ENCODE assay signal across 2 cellular contexts in the genomic region with DNA sequence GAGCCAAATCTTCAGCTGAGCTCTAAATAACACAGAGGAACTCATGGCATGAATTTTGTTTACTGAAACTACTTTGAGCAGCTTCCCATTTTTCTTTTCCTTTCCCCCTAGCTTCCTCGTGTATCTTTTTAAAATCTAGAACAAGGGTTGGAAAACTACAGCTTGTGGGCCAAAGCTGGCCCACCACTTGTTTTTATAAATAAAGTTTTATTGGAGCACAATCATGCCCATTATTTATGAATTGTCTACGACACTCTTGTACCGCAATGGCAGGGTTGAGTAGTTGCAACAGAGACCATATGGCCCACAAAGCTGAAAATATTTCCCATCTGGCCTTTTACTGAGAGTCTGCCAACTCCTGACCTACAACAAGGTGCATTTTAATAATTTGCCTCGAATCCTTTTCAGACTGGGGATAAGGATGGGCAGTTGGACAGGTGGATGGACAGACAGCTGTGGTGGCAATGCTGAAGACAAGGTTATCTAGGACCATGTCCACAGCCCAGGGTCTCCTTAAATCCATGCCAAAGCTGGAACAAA.
A peak's percentile ranks its signal among the peaks of the same experiment; 100 is the strongest.
TF ChIP-seq lines count a peak whose summit lies in the region.

No MANE protein-coding gene starts in this region.

TF ChIP-seq in HepG2, 621 proteins besides CTCF, POLR2A, EP300 and RAD21:
- TF ChIP-seq, protein P1, sequence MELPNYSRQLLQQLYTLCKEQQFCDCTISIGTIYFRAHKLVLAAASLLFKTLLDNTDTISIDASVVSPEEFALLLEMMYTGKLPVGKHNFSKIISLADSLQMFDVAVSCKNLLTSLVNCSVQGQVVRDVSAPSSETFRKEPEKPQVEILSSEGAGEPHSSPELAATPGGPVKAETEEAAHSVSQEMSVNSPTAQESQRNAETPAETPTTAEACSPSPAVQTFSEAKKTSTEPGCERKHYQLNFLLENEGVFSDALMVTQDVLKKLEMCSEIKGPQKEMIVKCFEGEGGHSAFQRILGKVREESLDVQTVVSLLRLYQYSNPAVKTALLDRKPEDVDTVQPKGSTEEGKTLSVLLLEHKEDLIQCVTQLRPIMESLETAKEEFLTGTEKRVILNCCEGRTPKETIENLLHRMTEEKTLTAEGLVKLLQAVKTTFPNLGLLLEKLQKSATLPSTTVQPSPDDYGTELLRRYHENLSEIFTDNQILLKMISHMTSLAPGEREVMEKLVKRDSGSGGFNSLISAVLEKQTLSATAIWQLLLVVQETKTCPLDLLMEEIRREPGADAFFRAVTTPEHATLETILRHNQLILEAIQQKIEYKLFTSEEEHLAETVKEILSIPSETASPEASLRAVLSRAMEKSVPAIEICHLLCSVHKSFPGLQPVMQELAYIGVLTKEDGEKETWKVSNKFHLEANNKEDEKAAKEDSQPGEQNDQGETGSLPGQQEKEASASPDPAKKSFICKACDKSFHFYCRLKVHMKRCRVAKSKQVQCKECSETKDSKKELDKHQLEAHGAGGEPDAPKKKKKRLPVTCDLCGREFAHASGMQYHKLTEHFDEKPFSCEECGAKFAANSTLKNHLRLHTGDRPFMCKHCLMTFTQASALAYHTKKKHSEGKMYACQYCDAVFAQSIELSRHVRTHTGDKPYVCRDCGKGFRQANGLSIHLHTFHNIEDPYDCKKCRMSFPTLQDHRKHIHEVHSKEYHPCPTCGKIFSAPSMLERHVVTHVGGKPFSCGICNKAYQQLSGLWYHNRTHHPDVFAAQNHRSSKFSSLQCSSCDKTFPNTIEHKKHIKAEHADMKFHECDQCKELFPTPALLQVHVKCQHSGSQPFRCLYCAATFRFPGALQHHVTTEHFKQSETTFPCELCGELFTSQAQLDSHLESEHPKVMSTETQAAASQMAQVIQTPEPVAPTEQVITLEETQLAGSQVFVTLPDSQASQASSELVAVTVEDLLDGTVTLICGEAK (IDR thresholded peaks at IDR 0.05): peak; percentile 29; the same call in 1 of the 2 replicates
- TF ChIP-seq, protein P1 (CRISPR knock-in tag; IDR thresholded peaks at IDR 0.05): peak; percentile 91
- TF ChIP-seq ZC3H13 (CRISPR knock-in tag; IDR thresholded peaks at IDR 0.05) (peak; percentile 27; the same call in 1 of the 2 replicates), MAFG (CRISPR knock-in tag; IDR thresholded peaks at IDR 0.05) (no peak)
TF ChIP-seq in HepG2: peak in this region for 2.

TF ChIP-seq in K562, 482 proteins besides CTCF, POLR2A, EP300 and RAD21:
- TF ChIP-seq, protein P2, sequence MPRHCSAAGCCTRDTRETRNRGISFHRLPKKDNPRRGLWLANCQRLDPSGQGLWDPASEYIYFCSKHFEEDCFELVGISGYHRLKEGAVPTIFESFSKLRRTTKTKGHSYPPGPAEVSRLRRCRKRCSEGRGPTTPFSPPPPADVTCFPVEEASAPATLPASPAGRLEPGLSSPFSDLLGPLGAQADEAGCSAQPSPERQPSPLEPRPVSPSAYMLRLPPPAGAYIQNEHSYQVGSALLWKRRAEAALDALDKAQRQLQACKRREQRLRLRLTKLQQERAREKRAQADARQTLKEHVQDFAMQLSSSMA (CRISPR knock-in tag; IDR thresholded peaks at IDR 0.05): no peak
- TF ChIP-seq, protein P3, sequence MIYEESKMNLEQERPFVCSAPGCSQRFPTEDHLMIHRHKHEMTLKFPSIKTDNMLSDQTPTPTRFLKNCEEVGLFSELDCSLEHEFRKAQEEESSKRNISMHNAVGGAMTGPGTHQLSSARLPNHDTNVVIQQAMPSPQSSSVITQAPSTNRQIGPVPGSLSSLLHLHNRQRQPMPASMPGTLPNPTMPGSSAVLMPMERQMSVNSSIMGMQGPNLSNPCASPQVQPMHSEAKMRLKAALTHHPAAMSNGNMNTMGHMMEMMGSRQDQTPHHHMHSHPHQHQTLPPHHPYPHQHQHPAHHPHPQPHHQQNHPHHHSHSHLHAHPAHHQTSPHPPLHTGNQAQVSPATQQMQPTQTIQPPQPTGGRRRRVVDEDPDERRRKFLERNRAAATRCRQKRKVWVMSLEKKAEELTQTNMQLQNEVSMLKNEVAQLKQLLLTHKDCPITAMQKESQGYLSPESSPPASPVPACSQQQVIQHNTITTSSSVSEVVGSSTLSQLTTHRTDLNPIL (CRISPR knock-in tag; IDR thresholded peaks at IDR 0.05): no peak
- TF ChIP-seq, protein P4, sequence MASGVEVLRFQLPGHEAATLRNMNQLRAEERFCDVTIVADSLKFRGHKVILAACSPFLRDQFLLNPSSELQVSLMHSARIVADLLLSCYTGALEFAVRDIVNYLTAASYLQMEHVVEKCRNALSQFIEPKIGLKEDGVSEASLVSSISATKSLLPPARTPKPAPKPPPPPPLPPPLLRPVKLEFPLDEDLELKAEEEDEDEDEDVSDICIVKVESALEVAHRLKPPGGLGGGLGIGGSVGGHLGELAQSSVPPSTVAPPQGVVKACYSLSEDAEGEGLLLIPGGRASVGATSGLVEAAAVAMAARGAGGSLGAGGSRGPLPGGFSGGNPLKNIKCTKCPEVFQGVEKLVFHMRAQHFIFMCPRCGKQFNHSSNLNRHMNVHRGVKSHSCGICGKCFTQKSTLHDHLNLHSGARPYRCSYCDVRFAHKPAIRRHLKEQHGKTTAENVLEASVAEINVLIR (CRISPR knock-in tag; IDR thresholded peaks at IDR 0.05): no peak
- TF ChIP-seq, protein P1 (IDR thresholded peaks at IDR 0.05): peak; percentile 86
- TF ChIP-seq, protein P1 (CRISPR knock-in tag; IDR thresholded peaks at IDR 0.05): no peak
- no peak for TF ChIP-seq RBFOX2 (IDR thresholded peaks at IDR 0.05; ENCODE audit: low read depth, low read length)
- TF ChIP-seq, protein P5, sequence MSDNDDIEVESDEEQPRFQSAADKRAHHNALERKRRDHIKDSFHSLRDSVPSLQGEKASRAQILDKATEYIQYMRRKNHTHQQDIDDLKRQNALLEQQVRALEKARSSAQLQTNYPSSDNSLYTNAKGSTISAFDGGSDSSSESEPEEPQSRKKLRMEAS (CRISPR knock-in tag; IDR thresholded peaks at IDR 0.05): no peak
- no peak for TF ChIP-seq DACH1 (IDR thresholded peaks at IDR 0.05; ENCODE audit: partially characterized antibody)
- TF ChIP-seq ILF3 (IDR thresholded peaks at IDR 0.05; ENCODE audit: borderline replicate concordance): no peak
- TF ChIP-seq ETS2 (tag; IDR thresholded peaks at IDR 0.05; ENCODE audit: borderline replicate concordance, poor library complexity, severe bottlenecking): no peak
